1 cellular context compared by ENCODE assay signal in genomic region chr5:35618791-35619190, GRCh38.
TF ChIP-seq lines count a peak whose summit lies in the region.

No MANE protein-coding gene starts in this region.

TF ChIP-seq in SK-N-SH treated with all-trans-retinoic acid at 6 μM for 48 hours, 23 proteins besides CTCF, POLR2A, EP300 and RAD21 (continued from another document):
- TF ChIP-seq ARNTL (CRISPR knock-in tag; IDR thresholded peaks at IDR 0.05; ENCODE audit: borderline replicate concordance, low read depth), result no peak
- no peak for TF ChIP-seq ESRRG (CRISPR knock-in tag; IDR thresholded peaks at IDR 0.05)
